Comparison of ENCODE assay signal across 10 cellular contexts in genomic region chr7:7996568-7996967, GRCh38. TPM values are rescaled to one million over a fixed set of nuclear protein-coding genes. Genes with fewer than 3 reads are reported as not detected.
DNase-seq lines count a peak whose midpoint lies in the region; ATAC-seq and TF ChIP-seq lines count a peak whose summit lies in the region.
"Had no signal": no experiment of that assay in that cellular context is flagged by ENCODE, and none has a peak within 500 bp of the region (broad histone marks: within the 10 kb centered on the region; RNA-seq: fewer than 3 reads in every experiment).

No MANE protein-coding gene starts in this region.

- no peak for TF ChIP-seq POLR2A in body of pancreas (IDR thresholded peaks at IDR 0.05)

- H3K4me3 ChIP-seq in body of pancreas (no peak overlapping the region), osteoblast (ENCODE audit: insufficient read depth, low read length) (no peak overlapping the region)

- ATAC-seq in HG03432 (IDR thresholded peaks at IDR 0.05; ENCODE audit: unreplicated experiment): peak; percentile 77
- peak; percentile 30 for ATAC-seq in body of pancreas
- no peak for ATAC-seq in GM18861 (IDR thresholded peaks at IDR 0.05; ENCODE audit: unreplicated experiment)

- peaks cover 0 to 5% (median 0%) of the 10 kb centered on the region in 3 donors for H3K9me3 ChIP-seq in body of pancreas
- no peaks in the 10 kb centered on the region for H3K9me3 ChIP-seq in osteoblast (ENCODE audit: low read depth, low read length)

- peak; percentile 18 for DNase-seq in NCI-H1105 (lab: John Stamatoyannopoulos, UW)
- DNase-seq in NCI-H1105 treated with DMSO at 0.1 percent for 48 hours (lab: John Stamatoyannopoulos, UW): no peak
- DNase-seq in body of pancreas: no peak
- DNase-seq in osteoblast (ENCODE audit: insufficient read length, low spot score, missing footprints): peak; percentile 44
- no peak for DNase-seq in Kasumi-1 (lab: John Stamatoyannopoulos, UW)
- no peak for DNase-seq in NCI-H128 (lab: John Stamatoyannopoulos, UW; ENCODE audit: unreplicated experiment)
- DNase-seq: activated naive CD4-positive, alpha-beta T cell treated with anti-CD3 and anti-CD28 coated beads, Interleukin-2, amount 10 ng/mL, durations not matched to agents 7 days and 5 days; SK-N-SH had no signal

- H3K27me3 ChIP-seq in body of pancreas: no peaks in the 10 kb centered on the region
- no peaks in the 10 kb centered on the region for H3K27me3 ChIP-seq in osteoblast (ENCODE audit: insufficient read depth, low read length)

- intact Hi-C loops in body of pancreas (cut with DNase I): no loop called here

- no peaks in the 10 kb centered on the region for H3K36me3 ChIP-seq in body of pancreas (replicated peaks in 1 of 2; ENCODE audit: insufficient read depth in 1 of 2, low read depth in 2 of 2)
- H3K36me3 ChIP-seq in osteoblast (ENCODE audit: insufficient read depth, low read length): no peaks in the 10 kb centered on the region

- H3K4me1 ChIP-seq in body of pancreas: peaks cover 16% of the 10 kb centered on the region
- H3K4me1 ChIP-seq in osteoblast (ENCODE audit: insufficient read depth, low read length): peaks cover 10% of the 10 kb centered on the region

- TF ChIP-seq CTCF in body of pancreas (IDR thresholded peaks at IDR 0.05) (no peak), osteoblast (IDR thresholded peaks at IDR 0.05; ENCODE audit: extremely low read depth, low read depth, low read length) (no peak)

- no peaks in the 10 kb centered on the region for H4K20me1 ChIP-seq in osteoblast (ENCODE audit: insufficient read depth, low read length)

- no peak overlapping the region for H2AFZ ChIP-seq in osteoblast (ENCODE audit: low read length)

- H3K27ac ChIP-seq in body of pancreas: peak overlapping the region in 2 of 4 donors; percentile 30 to 42
- H3K27ac ChIP-seq in osteoblast (ENCODE audit: low read depth, low read length): no peak overlapping the region

- peaks cover 56% of the 10 kb centered on the region for H3K79me2 ChIP-seq in osteoblast (ENCODE audit: insufficient read depth, low read length)

- no peak overlapping the region for H3K4me2 ChIP-seq in osteoblast (ENCODE audit: insufficient read depth, low read length)
- H3K4me2 ChIP-seq: SK-N-SH had no signal

RNA-seq across cellular contexts. Expression of gene GLCCI1, which starts 28.0 kb away (rescaled TPM):
- 1 to 10 TPM; 5.9 to 8.3 TPM for total RNA-seq in body of pancreas
- total RNA-seq in osteoblast: 9.1 and 10.1 TPM in 2 replicates

Comparison
In these comparisons a context has a peak if more than half of its experiments do, and no peak if none do; other contexts are left out.
1. DNase-seq: peak in NCI-H1105 (single experiment) and osteoblast (single experiment); none in NCI-H1105 treated with DMSO at 0.1 percent for 48 hours (single experiment), body of pancreas (0 of 4), Kasumi-1 (0 of 2) and NCI-H128 (single experiment).